8 cellular contexts compared by ENCODE assay signal in the genomic region with DNA sequence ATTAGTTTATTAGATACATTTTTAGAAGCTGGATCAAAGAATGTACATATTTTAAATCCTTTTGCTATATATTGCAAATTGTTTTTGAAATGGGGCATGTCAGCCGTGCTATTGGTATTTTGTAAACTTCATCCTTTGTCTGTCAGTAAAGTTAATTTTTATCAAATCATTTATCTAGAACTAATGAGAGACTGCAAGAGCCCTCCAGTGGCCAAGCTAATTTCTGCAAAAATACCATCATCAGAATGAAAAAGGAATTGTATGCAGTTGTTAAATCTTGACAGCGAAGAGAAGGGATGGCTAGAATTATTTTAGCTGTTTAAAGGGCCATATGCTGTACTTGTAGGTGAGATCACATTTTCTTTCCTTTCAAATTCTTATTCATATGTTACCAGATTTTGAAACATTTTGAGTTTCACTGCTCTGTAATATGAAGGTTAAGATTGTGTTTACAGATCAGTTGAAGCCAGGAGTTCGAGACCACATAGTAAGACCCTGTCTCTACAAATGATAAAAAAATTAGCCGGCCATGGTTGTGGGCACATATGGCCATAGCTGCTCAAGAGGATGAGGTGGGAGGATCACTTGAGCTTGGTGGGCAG. TPM values are rescaled to one million over a fixed set of nuclear protein-coding genes. Genes with fewer than 3 reads are reported as not detected.
DNase-seq lines count a peak whose midpoint lies in the region; ATAC-seq, FAIRE-seq and TF ChIP-seq lines count a peak whose summit lies in the region.

No MANE protein-coding gene starts in this region.

- H3K4me3 ChIP-seq in Caco-2 (ENCODE audit: low read depth, low read length) = no peak overlapping the region
- no peak overlapping the region for H3K4me3 ChIP-seq in HepG2 (replicated peaks in 1 of 3; ENCODE audit: insufficient read depth in 1 of 3, low read depth in 2 of 3, low read length in 3 of 3)

- H4K20me1 ChIP-seq in HepG2 (ENCODE audit: insufficient read depth, low read length) = no peaks in the 10 kb centered on the region

- no peak overlapping the region for H3K27ac Mint-ChIP-seq in Caco-2 (ENCODE audit: unreplicated experiment)

- 25% methylated on average over 4 of the region's 4 CpGs for WGBS in HepG2 (ENCODE audit: low lambda C conversion rate)

- no peak overlapping the region for H3K9ac ChIP-seq in HepG2 (ENCODE audit: insufficient read depth, low read depth, low read length)

- no peak overlapping the region for H3K4me2 ChIP-seq in HepG2 (ENCODE audit: low read depth, low read length)

- CTCF ChIA-PET in Caco-2 (lab: Charles Lee) = interaction anchor here (0.6 to 1.6 kb wide), 4 partner anchors 346 to 438 kb away, joined by 3 to 8 read pairs (median 6); no protein-coding TSS in a partner anchor
- CTCF ChIA-PET in HepG2 (lab: Yijun Ruan, JAX; ENCODE audit: low intra/inter-chr PET ratio, low total read pairs) = interaction anchor here (2.4 kb wide), 1 partner anchor 101 kb away, joined by 22 read pairs; no protein-coding TSS in a partner anchor

- H3K4me1 Mint-ChIP-seq in Caco-2 (ENCODE audit: low read depth, unreplicated experiment) = no peaks in the 10 kb centered on the region

- H3K27me3 Mint-ChIP-seq in Caco-2 (ENCODE audit: insufficient read depth, unreplicated experiment) = no peaks in the 10 kb centered on the region

- ATAC-seq in HepG2 (no peak), GM18519 (IDR thresholded peaks at IDR 0.05; ENCODE audit: low FRiP score, unreplicated experiment) (no peak), HG03135 (IDR thresholded peaks at IDR 0.05; ENCODE audit: unreplicated experiment) (no peak)
- ATAC-seq in stimulated activated naive CD8-positive, alpha-beta T cell treated with anti-CD3 and anti-CD28 coated beads, Interleukin-15, Interleukin-2, amounts not matched to agents 100 U/mL and 50 U/mL, for 24 hours = no peak

- H3K36me3 Mint-ChIP-seq in Caco-2 (ENCODE audit: insufficient read depth, unreplicated experiment) = no peaks in the 10 kb centered on the region

- DNase-seq in Caco-2 (peak in 1 of 2 experiments; percentile 18), HepG2 (ENCODE audit: low spot score) (no peak), HuH-7.5 (ENCODE audit: low spot score) (no peak)
- DNase-seq in stimulated activated naive CD8-positive, alpha-beta T cell treated with anti-CD3 and anti-CD28 coated beads, Interleukin-15, Interleukin-2, amounts not matched to agents 100 U/mL and 50 U/mL, for 24 hours = no peak

- POLR2A ChIA-PET in Caco-2 (lab: Charles Lee) (no interaction called here), HepG2 (lab: Yijun Ruan, JAX) (no interaction called here)

- TF ChIP-seq RAD21 in HepG2 (CRISPR knock-in tag; IDR thresholded peaks at IDR 0.05) = no peak

- H3K27ac ChIP-seq in VCaP (no peak overlapping the region), HepG2 (ENCODE audit: extremely low read length, insufficient read depth, low read length) (no peak overlapping the region)

- no peaks in the 10 kb centered on the region for H3K9me3 Mint-ChIP-seq in Caco-2 (ENCODE audit: unreplicated experiment)

- in situ Hi-C loops in HepG2 (cut with HindIII; ENCODE audit: extremely low pct_ligation_motif_present, low pct_unique_long_range_greater_than_20kb) = loop anchor here (5.0 to 10.0 kb wide), 2 partner anchors 98 to 284 kb away; no protein-coding TSS in a partner anchor

- H3K9me3 ChIP-seq in Caco-2 (no peaks in the 10 kb centered on the region), HepG2 (ENCODE audit: low read length) (no peaks in the 10 kb centered on the region)

- FAIRE-seq in HepG2 (lab: Jason Lieb, UNC) = no peak

- H3K4me3 Mint-ChIP-seq in Caco-2 (ENCODE audit: unreplicated experiment) = no peak overlapping the region

- no peaks in the 10 kb centered on the region for H3K36me3 ChIP-seq in Caco-2 (ENCODE audit: control insufficient read depth, insufficient read depth, low read length)
- no peaks in the 10 kb centered on the region for H3K36me3 ChIP-seq in HepG2 (replicated peaks in 1 of 2; ENCODE audit: control insufficient read depth in 1 of 2, insufficient read depth in 2 of 2, low read length in 2 of 2)

- H3K27me3 ChIP-seq in Caco-2 (replicated peaks; ENCODE audit: control insufficient read depth, insufficient read depth, low read length) (no peaks in the 10 kb centered on the region), HepG2 (ENCODE audit: control insufficient read depth in 1 of 2, insufficient read depth in 2 of 2, low read length in 2 of 2) (no peaks in the 10 kb centered on the region; a peak in 1 of 5 replicates)

- H3K4me1 ChIP-seq in Caco-2 = no peaks in the 10 kb centered on the region
- no peaks in the 10 kb centered on the region for H3K4me1 ChIP-seq in HepG2 (ENCODE audit: insufficient read depth, low read length)

- intact Hi-C loops in Caco-2 (cut with micrococcal nuclease; ENCODE audit: unreplicated experiment) (loop anchor here (1.0 to 5.0 kb wide), 2 partner anchors 100 to 142 kb away; no protein-coding TSS in a partner anchor), HepG2 (cut with micrococcal nuclease; ENCODE audit: unreplicated experiment) (loop anchor here (1.0 kb wide), 1 partner anchor 100 kb away; no protein-coding TSS in a partner anchor)

- TF ChIP-seq EP300 in HepG2 (IDR thresholded peaks at IDR 0.05; ENCODE audit: low read depth in 2 of 2, low read length in 2 of 2) (no peak), HepG2 (CRISPR knock-in tag; IDR thresholded peaks at IDR 0.05; ENCODE audit: borderline replicate concordance) (no peak)

- H2AFZ ChIP-seq in HepG2 (ENCODE audit: low read length) = no peak overlapping the region

- BruUV-seq in Caco-2 (replicated peaks; lab: Mats Ljungman, UMichigan) (no TSS peak), HepG2 (replicated peaks; lab: Mats Ljungman, UMichigan) (no TSS peak)

- peak; percentile 36 to 56 for TF ChIP-seq CTCF in Caco-2 (IDR thresholded peaks at IDR 0.05; ENCODE audit: insufficient read depth in 1 of 2, low read depth in 1 of 2, low read length in 1 of 2, severe bottlenecking in 1 of 2, unreplicated experiment in 1 of 2)
- peak; percentile 75 for TF ChIP-seq CTCF in LNCAP (IDR thresholded peaks at IDR 0.05)
- peak; percentile 84 for TF ChIP-seq CTCF in VCaP (conservative IDR thresholded peaks at IDR 0.05)
- peak; percentile 55 for TF ChIP-seq CTCF in HepG2 (CRISPR knock-in tag; IDR thresholded peaks at IDR 0.05)

- TF ChIP-seq POLR2A in HepG2 (IDR thresholded peaks at IDR 0.05; ENCODE audit: insufficient read depth in 1 of 2, low read depth in 2 of 2, low read length in 2 of 2) = no peak

- H3K79me2 ChIP-seq in HepG2 (ENCODE audit: insufficient read depth, low read length) = no peaks in the 10 kb centered on the region

TF ChIP-seq in HepG2, 621 proteins besides CTCF, POLR2A, EP300 and RAD21 (continues in another document):
- TF ChIP-seq MIXL1 (CRISPR knock-in tag; IDR thresholded peaks at IDR 0.05) (0 out of 2 replicates have a peak, but pooled peaks have one; percentile 40), SMC3 (IDR thresholded peaks at IDR 0.05; ENCODE audit: low read length) (peak; percentile 58)

RNA-seq across cellular contexts. Expression of gene CLDN11, which starts 8.1 kb away (rescaled TPM):
- total RNA-seq in Caco-2 (2022) (0.41 and 0.51 TPM in 2 replicates), HepG2 (2016; rRNA removed; fragmentation: Illumina TruSeq; extraction: Trizol) (2.9 and 4.9 TPM in 2 replicates)
- 1.1 and 1.8 TPM in 2 replicates for total RNA-seq in HepG2 (2016; cell fraction: cytosol; rRNA removed; fragmentation: Illumina TruSeq; extraction: Trizol; ENCODE audit: low read depth)
- 3.4 and 4.9 TPM in 2 replicates for total RNA-seq in HepG2 (2016; cell fraction: insoluble cytoplasmic fraction; rRNA removed; fragmentation: Illumina TruSeq; extraction: Trizol)
- total RNA-seq in HepG2 (2016; cell fraction: membrane; rRNA removed; fragmentation: Illumina TruSeq; extraction: Trizol) = 4.5 and 4.9 TPM in 2 replicates
- 4.8 and 6.0 TPM in 2 replicates for total RNA-seq in HepG2 (2016; cell fraction: nucleus; rRNA removed; fragmentation: Illumina TruSeq; extraction: Trizol)
- 2.8 and 4.2 TPM in 2 replicates for polyA plus RNA-seq in HepG2 (2011; rRNA removed)
- 3.8 and 10.8 TPM in 2 replicates for polyA plus RNA-seq in HepG2 (2011; cell fraction: cytosol; rRNA removed)
- 4.4 and 4.9 TPM in 2 replicates for polyA plus RNA-seq in HepG2 (2011; cell fraction: nucleus; rRNA removed)
- polyA plus RNA-seq in HepG2 (2012) = 3.2 and 3.3 TPM in 2 replicates
- polyA plus RNA-seq in HepG2 (2016; cell fraction: cytosol; fragmentation: Illumina TruSeq; extraction: Trizol; ENCODE audit: low read depth) = 2.0 and 2.1 TPM in 2 replicates
- polyA plus RNA-seq in HepG2 (2016; cell fraction: insoluble cytoplasmic fraction; fragmentation: Illumina TruSeq; extraction: Trizol; ENCODE audit: low read depth) = 4.1 and 4.5 TPM in 2 replicates
- polyA plus RNA-seq in HepG2 (2016; cell fraction: membrane; fragmentation: Illumina TruSeq; extraction: Trizol; ENCODE audit: low read depth) = 4.6 and 4.7 TPM in 2 replicates
- polyA plus RNA-seq in HepG2 (2016; cell fraction: nucleus; fragmentation: Illumina TruSeq; extraction: Trizol; ENCODE audit: insufficient read depth, low read depth) = 7.0 and 9.6 TPM in 2 replicates
- 0.35 and 44.6 TPM in 2 replicates for polyA minus RNA-seq in HepG2 (2011; rRNA and poly(A)+ RNA removed; ENCODE audit: low replicate concordance)
- polyA minus RNA-seq in HepG2 (2011; cell fraction: cytosol; rRNA and poly(A)+ RNA removed) = 7.1 and 8.1 TPM in 2 replicates
- polyA minus RNA-seq in HepG2 (2011; cell fraction: nucleus; rRNA and poly(A)+ RNA removed) = 3.5 and 4.0 TPM in 2 replicates

RNA-seq across cellular contexts. Expression of gene SKIL, which starts 53.0 kb away (rescaled TPM):
- 19.6 and 20.5 TPM in 2 replicates for total RNA-seq in Caco-2 (2022)
- total RNA-seq in HepG2 (2016; rRNA removed; fragmentation: Illumina TruSeq; extraction: Trizol) = 20.7 and 29.8 TPM in 2 replicates
- total RNA-seq in HepG2 (2016; cell fraction: cytosol; rRNA removed; fragmentation: Illumina TruSeq; extraction: Trizol; ENCODE audit: low read depth) = 16.8 and 18.2 TPM in 2 replicates
- total RNA-seq in HepG2 (2016; cell fraction: insoluble cytoplasmic fraction; rRNA removed; fragmentation: Illumina TruSeq; extraction: Trizol) = 19.7 and 32.1 TPM in 2 replicates
- total RNA-seq in HepG2 (2016; cell fraction: membrane; rRNA removed; fragmentation: Illumina TruSeq; extraction: Trizol) = 25.3 and 31.7 TPM in 2 replicates
- 18.0 and 20.9 TPM in 2 replicates for total RNA-seq in HepG2 (2016; cell fraction: nucleus; rRNA removed; fragmentation: Illumina TruSeq; extraction: Trizol)
- polyA plus RNA-seq in HepG2 (2011; rRNA removed) = 5.2 and 5.3 TPM in 2 replicates
- polyA plus RNA-seq in HepG2 (2011; cell fraction: cytosol; rRNA removed) = 2.2 and 3.1 TPM in 2 replicates
- polyA plus RNA-seq in HepG2 (2011; cell fraction: nucleus; rRNA removed) = 4.5 and 4.9 TPM in 2 replicates
- polyA plus RNA-seq in HepG2 (2012) = 6.4 and 8.7 TPM in 2 replicates
- 1.0 and 1.7 TPM in 2 replicates for polyA plus RNA-seq in HepG2 (2016; cell fraction: cytosol; fragmentation: Illumina TruSeq; extraction: Trizol; ENCODE audit: low read depth)
- 10.5 TPM in 2 replicates for polyA plus RNA-seq in HepG2 (2016; cell fraction: insoluble cytoplasmic fraction; fragmentation: Illumina TruSeq; extraction: Trizol; ENCODE audit: low read depth)
- 1.8 and 2.3 TPM in 2 replicates for polyA plus RNA-seq in HepG2 (2016; cell fraction: membrane; fragmentation: Illumina TruSeq; extraction: Trizol; ENCODE audit: low read depth)
- polyA plus RNA-seq in HepG2 (2016; cell fraction: nucleus; fragmentation: Illumina TruSeq; extraction: Trizol; ENCODE audit: insufficient read depth, low read depth) = 15.1 and 17.1 TPM in 2 replicates
- 16.1 and 55.5 TPM in 2 replicates for polyA minus RNA-seq in HepG2 (2011; rRNA and poly(A)+ RNA removed; ENCODE audit: low replicate concordance)
- 20.8 TPM in 2 replicates for polyA minus RNA-seq in HepG2 (2011; cell fraction: cytosol; rRNA and poly(A)+ RNA removed)
- 19.6 and 20.1 TPM in 2 replicates for polyA minus RNA-seq in HepG2 (2011; cell fraction: nucleus; rRNA and poly(A)+ RNA removed)
